ENCODE assay signal across 18 cellular contexts in genomic region chr3:38276081-38276916, GRCh38. TPM values are rescaled to one million over a fixed set of nuclear protein-coding genes. Genes with fewer than 3 reads are reported as not detected.
A peak's percentile ranks its signal among the peaks of the same experiment; 100 is the strongest.
DNase-seq lines count a peak whose midpoint lies in the region; ATAC-seq, FAIRE-seq and TF ChIP-seq lines count a peak whose summit lies in the region.
"Had no signal": no experiment of that assay in that cellular context is flagged by ENCODE, and none has a peak within 500 bp of the region (broad histone marks: within the 10 kb centered on the region; RNA-seq: fewer than 3 reads in every experiment).

No MANE protein-coding gene starts in this region.

- no peaks in the 10 kb centered on the region for H3K4me1 Mint-ChIP-seq in osteocyte (ENCODE audit: unreplicated experiment)
- H3K4me1 Mint-ChIP-seq: CD4-positive, CD25-positive, alpha-beta regulatory T cell had no signal

- POLR2A ChIA-PET in K562 (lab: Yijun Ruan, JAX), result no interaction called here

- peaks cover 3% of the 10 kb centered on the region for H3K9me1 ChIP-seq in K562 (ENCODE audit: control insufficient read depth, insufficient read depth, low read length)

- no peak for TF ChIP-seq RAD21 in K562 (CRISPR knock-in tag; conservative IDR thresholded peaks at IDR 0.05 in 1 of 2, IDR thresholded peaks at IDR 0.05 in 1 of 2)

- ATAC-seq in Right ventricle myocardium superior (ENCODE audit: poor library complexity) (peak; percentile 79), K562 (no peak), HG02840 (IDR thresholded peaks at IDR 0.05; ENCODE audit: low FRiP score, unreplicated experiment) (no peak)

- H3K79me2 ChIP-seq in K562 (ENCODE audit: control insufficient read depth, insufficient read depth, low read length), result no peaks in the 10 kb centered on the region

- no peak for TF ChIP-seq CTCF in GM13976 (IDR thresholded peaks at IDR 0.05; ENCODE audit: borderline replicate concordance, control extremely low read depth, extremely low read depth, insufficient read depth, missing control alignments)
- TF ChIP-seq CTCF in K562 (IDR thresholded peaks at IDR 0.05 in 2 of 3, conservative IDR thresholded peaks at IDR 0.05 in 1 of 3; ENCODE audit: insufficient read depth in 2 of 3, low read depth in 1 of 3, low read length in 3 of 3), result no peak
- no peak for TF ChIP-seq CTCF in osteocyte (IDR thresholded peaks at IDR 0.05)

- no peak for TF ChIP-seq EP300 in K562 (IDR thresholded peaks at IDR 0.05; ENCODE audit: low read length)

- no peaks in the 10 kb centered on the region for H4K20me1 ChIP-seq in K562 (replicated peaks; ENCODE audit: control insufficient read depth, insufficient read depth, low read length)
- H4K20me1 ChIP-seq: BLaER1 treated with 17β-estradiol and CSF1 and Interleukin-3, amounts not matched to agents 10 nM and 100 nM had no signal

- peaks cover 0 to 14% of the 10 kb centered on the region in 2 experiments; a peak in 2 of 5 replicates for H3K4me1 ChIP-seq in K562 (replicated peaks in 1 of 2; ENCODE audit: control insufficient read depth in 2 of 2, insufficient read depth in 2 of 2, low read length in 2 of 2)

- peaks cover 24% of the 10 kb centered on the region for H3K36me3 Mint-ChIP-seq in osteocyte (ENCODE audit: unreplicated experiment)

- BruUV-seq in K562 (replicated peaks; lab: Mats Ljungman, UMichigan), result no TSS peak

- H3K27ac Mint-ChIP-seq in osteocyte (ENCODE audit: unreplicated experiment), result no peak overlapping the region

- intact Hi-C loops in Right ventricle myocardium superior (cut with DNase I), result no loop called here
- intact Hi-C loops in cardiac septum (cut with DNase I), result no loop called here
- intact Hi-C loops in K562 (cut with micrococcal nuclease), result no loop called here

- in situ Hi-C loops in GM13976 (cut with MboI; ENCODE audit: low sequenced_read_pairs, unreplicated experiment), result no loop called here
- in situ Hi-C loops in K562 (cut with MboI), result no loop called here

- DNase-seq in Right ventricle myocardium superior, result no peak
- no peak for DNase-seq in cardiac septum (ENCODE audit: low spot score)
- DNase-seq in GM13976 (ENCODE audit: low spot score), result peak; percentile 10
- DNase-seq in K562 (ENCODE audit: extremely low read depth in 1 of 4, low spot score in 3 of 4), result no peak
- peak; percentile 81 for DNase-seq in osteocyte (ENCODE audit: extremely low spot score, unreplicated experiment)
- DNase-seq in stimulated activated CD4-positive, alpha-beta T cell treated with anti-CD3 and anti-CD28 coated beads, Interleukin-4, amount 100 ng/mL, for 24 hours, result no peak
- DNase-seq: ACHN; CD4-positive, CD25-positive, alpha-beta regulatory T cell; DMS 273 treated with DMSO at 0.1 percent for 48 hours; DMS79 had no signal

- no peak overlapping the region for H3K4me2 ChIP-seq in K562 (ENCODE audit: insufficient read depth, low read length)
- H3K4me2 ChIP-seq: BLaER1 treated with 17β-estradiol and CSF1 and Interleukin-3, amounts not matched to agents 10 nM and 100 nM had no signal

- H3K27ac ChIP-seq in K562 (ENCODE audit: extremely low read depth, low read depth, low read length), result no peak overlapping the region
- H3K27ac ChIP-seq: BLaER1 treated with 17β-estradiol and CSF1 and Interleukin-3, amounts not matched to agents 10 nM and 100 nM had no signal

- TF ChIP-seq POLR2A in K562 (conservative IDR thresholded peaks at IDR 0.05), result no peak

- H2AFZ ChIP-seq in K562 (ENCODE audit: low read depth, low read length), result no peak overlapping the region

- H3K27me3 ChIP-seq in K562 (ENCODE audit: control insufficient read depth in 2 of 2, insufficient read depth in 2 of 2, low read length in 2 of 2), result no peaks in the 10 kb centered on the region; a peak in 3 of 5 replicates
- H3K27me3 ChIP-seq: BLaER1 treated with 17β-estradiol and CSF1 and Interleukin-3, amounts not matched to agents 10 nM and 100 nM had no signal

- H3K4me3 ChIP-seq in K562, result no peak overlapping the region
- H3K4me3 ChIP-seq: BLaER1 treated with 17β-estradiol and CSF1 and Interleukin-3, amounts not matched to agents 10 nM and 100 nM; HAP-1 had no signal

- H3K4me3 Mint-ChIP-seq in osteocyte (ENCODE audit: unreplicated experiment), result no peak overlapping the region
- H3K4me3 Mint-ChIP-seq: CD4-positive, CD25-positive, alpha-beta regulatory T cell had no signal

- no peak for FAIRE-seq in K562 (lab: Jason Lieb, UNC)
- FAIRE-seq: GM12891, H1, HTR-8/SVneo had no signal

- H3K36me3 ChIP-seq in K562 (ENCODE audit: control insufficient read depth, insufficient read depth, low read length), result no peaks in the 10 kb centered on the region
- H3K36me3 ChIP-seq: HAP-1 had no signal

- WGBS in K562 (ENCODE audit: insufficient coverage, low coverage, missing lambda C conversion rate), result 38% methylated on average over 13 of the region's 13 CpGs

- H3K9ac ChIP-seq in K562 (ENCODE audit: insufficient read depth in 1 of 2, low read depth in 2 of 2, low read length in 2 of 2), result peak overlapping the region in 1 of 2 experiments; percentile 56; a peak in 1 of 4 replicates
- H3K9ac ChIP-seq: BLaER1 treated with 17β-estradiol and CSF1 and Interleukin-3, amounts not matched to agents 10 nM and 100 nM had no signal

- CTCF ChIA-PET in K562 (lab: Yijun Ruan, JAX; ENCODE audit: low intra/inter-chr PET ratio), result no interaction called here

- H3K9me3 Mint-ChIP-seq in osteocyte (ENCODE audit: unreplicated experiment), result no peaks in the 10 kb centered on the region

- no peaks in the 10 kb centered on the region for H3K9me3 ChIP-seq in K562 (replicated peaks; ENCODE audit: control insufficient read depth, insufficient read depth, low read depth, low read length)
- H3K9me3 ChIP-seq: HAP-1 had no signal

- H3K27me3 Mint-ChIP-seq in osteocyte (ENCODE audit: unreplicated experiment), result no peaks in the 10 kb centered on the region
- H3K27me3 Mint-ChIP-seq: CD4-positive, CD25-positive, alpha-beta regulatory T cell had no signal

TF ChIP-seq in K562, 482 proteins besides CTCF, POLR2A, EP300 and RAD21:
- 0 out of 2 replicates have a peak, but pooled peaks have one; percentile 13 for TF ChIP-seq MAX (CRISPR knock-in tag; IDR thresholded peaks at IDR 0.05)
- no peak for TF ChIP-seq MTF1 (CRISPR knock-in tag; IDR thresholded peaks at IDR 0.05; ENCODE audit: borderline replicate concordance)

RNA-seq across cellular contexts. Expression of gene SLC22A14, which starts 5.8 kb away (rescaled TPM):
- total RNA-seq in Right ventricle myocardium superior (not detected), cardiac septum (0.24 TPM), K562 (2014; rRNA removed) (not detected in 2 replicates), K562 (2014; rRNA removed; fragmentation: Illumina TruSeq; extraction: Trizol) (not detected in 2 replicates), K562 (2015; rRNA removed; fragmentation: Illumina TruSeq; extraction: Trizol) (0.07 TPM in 1 of 2 replicates, not detected in the other), K562 (2021) (not detected in 2 replicates), osteocyte (0.30 and 0.47 TPM in 2 replicates)
- not detected in 2 replicates for total RNA-seq in K562 (2011; cell fraction: chromatin; rRNA removed; ENCODE audit: low replicate concordance)
- total RNA-seq in K562 (2011; cell fraction: nucleolus; rRNA removed), result not detected in 2 replicates
- total RNA-seq in K562 (2011; cell fraction: nucleoplasm; rRNA removed), result not detected in 2 replicates
- polyA plus RNA-seq in K562 (2011; rRNA removed) (0.04 TPM in 1 of 2 replicates, not detected in the other), K562 (2014; fragmentation: Illumina TruSeq; extraction: Trizol) (not detected in 2 replicates), K562 (2014; fragmentation: Nextera tagmentation; extraction: Ambion mirVana) (under 1 TPM in 1 of 2 experiments, not detected in 1; 0.03 TPM), K562 (2014; rRNA removed) (0.07 TPM in 1 of 2 replicates, not detected in the other)
- polyA plus RNA-seq in K562 (2011; cell fraction: cytosol; rRNA removed), result not detected in 2 replicates
- polyA plus RNA-seq in K562 (2011; cell fraction: nucleus; rRNA removed), result 0.10 and 0.21 TPM in 2 replicates
- polyA plus RNA-seq in K562 (2012), result 0.08 and 0.10 TPM in 2 replicates
- 0.45 TPM in 1 of 2 replicates, not detected in the other for polyA minus RNA-seq in K562 (2011; rRNA and poly(A)+ RNA removed)
- not detected in 2 replicates for polyA minus RNA-seq in K562 (2011; cell fraction: cytosol; rRNA and poly(A)+ RNA removed)
- not detected in 2 replicates for polyA minus RNA-seq in K562 (2011; cell fraction: nucleus; rRNA and poly(A)+ RNA removed)
- total RNA-seq: A172; CD4-positive, CD25-positive, alpha-beta regulatory T cell; G401; H1 had no signal
- polyA plus RNA-seq: CD4-positive, CD25-positive, alpha-beta regulatory T cell had no signal

RNA-seq across cellular contexts. Expression of gene SLC22A13, which starts 10.7 kb away (rescaled TPM):
- not detected for total RNA-seq in Right ventricle myocardium superior
- total RNA-seq in cardiac septum, result 0.22 TPM
- total RNA-seq in K562 (2011; cell fraction: chromatin; rRNA removed; ENCODE audit: low replicate concordance), result 0.79 and 2.3 TPM in 2 replicates
- 0.92 and 1.8 TPM in 2 replicates for total RNA-seq in K562 (2011; cell fraction: nucleolus; rRNA removed)
- total RNA-seq in K562 (2011; cell fraction: nucleoplasm; rRNA removed), result 0.88 and 1.6 TPM in 2 replicates
- total RNA-seq in K562 (2014; rRNA removed), result not detected in 2 replicates
- total RNA-seq in K562 (2014; rRNA removed; fragmentation: Illumina TruSeq; extraction: Trizol), result 0.13 and 0.18 TPM in 2 replicates
- 0.30 and 0.36 TPM in 2 replicates for total RNA-seq in K562 (2015; rRNA removed; fragmentation: Illumina TruSeq; extraction: Trizol)
- total RNA-seq in K562 (2021), result 0.29 and 0.49 TPM in 2 replicates
- polyA plus RNA-seq in K562 (2011; rRNA removed), result 0.15 and 0.19 TPM in 2 replicates
- polyA plus RNA-seq in K562 (2011; cell fraction: cytosol; rRNA removed), result 0.07 and 0.19 TPM in 2 replicates
- polyA plus RNA-seq in K562 (2011; cell fraction: nucleus; rRNA removed), result 1.2 and 1.3 TPM in 2 replicates
- 0.25 and 0.28 TPM in 2 replicates for polyA plus RNA-seq in K562 (2012)
- polyA plus RNA-seq in K562 (2014; fragmentation: Illumina TruSeq; extraction: Trizol), result 0.07 and 0.15 TPM in 2 replicates
- not detected for polyA plus RNA-seq in K562 (2014; fragmentation: Nextera tagmentation; extraction: Ambion mirVana)
- 0.09 TPM in 1 of 2 replicates, not detected in the other for polyA plus RNA-seq in K562 (2014; rRNA removed)
- polyA minus RNA-seq in K562 (2011; rRNA and poly(A)+ RNA removed), result 0.27 and 0.46 TPM in 2 replicates
- polyA minus RNA-seq in K562 (2011; cell fraction: cytosol; rRNA and poly(A)+ RNA removed), result not detected in 2 replicates
- polyA minus RNA-seq in K562 (2011; cell fraction: nucleus; rRNA and poly(A)+ RNA removed), result 0.56 and 0.81 TPM in 2 replicates
- 0.99 and 1.2 TPM in 2 replicates for total RNA-seq in osteocyte
- total RNA-seq: A172, G401 had no signal

Comparison
In these comparisons a context has a peak if more than half of its experiments do, and no peak if none do; other contexts are left out.
1. DNase-seq: peak in GM13976 (single experiment) and osteocyte (single experiment); none in Right ventricle myocardium superior (single experiment), cardiac septum (single experiment), K562 (0 of 4) and stimulated activated CD4-positive, alpha-beta T cell treated with anti-CD3 and anti-CD28 coated beads, Interleukin-4, amount 100 ng/mL, for 24 hours (single experiment).